ENCODE assay signal across 36 cellular contexts in genomic region chr14:91577632-91578233, GRCh38.
"Had no signal": no experiment of that assay in that cellular context is flagged by ENCODE, and none has a peak within 500 bp of the region (broad histone marks: within the 10 kb centered on the region; RNA-seq: fewer than 3 reads in every experiment).

No MANE protein-coding gene starts in this region.

- H3K27me3 ChIP-seq: MG63 had no signal

- DNase-seq: Kasumi-1, MG63, MM.1S, MV-4-11, NCI-H1048, NCI-H1092, NCI-H1092 treated with DMSO at 0.1 percent for 48 hours, NCI-H1105, NCI-H1105 treated with DMSO at 0.1 percent for 48 hours, NCI-H1417, NCI-H1417 treated with DMSO at 0.1 percent for 48 hours, NCI-H1436, NCI-H1436 treated with DMSO at 0.1 percent for 48 hours, NCI-H146, NCI-H1694, NCI-H1694 treated with DMSO at 0.1 percent for 48 hours, NCI-H187, NCI-H187 treated with DMSO at 0.1 percent for 48 hours, NCI-H1930, NCI-H2029, NCI-H2029 treated with DMSO at 0.1 percent for 48 hours, NCI-H2081, NCI-H2081 treated with DMSO at 0.1 percent for 48 hours, NCI-H2107, NCI-H2171, NCI-H2171 treated with DMSO at 0.1 percent for 48 hours, NCI-H2227 treated with DMSO at 0.1 percent for 48 hours, NCI-H226, NCI-H345, NCI-H446, NCI-H446 treated with DMSO at 0.1 percent for 48 hours, NCI-H510A, NCI-H510A treated with DMSO at 0.1 percent for 48 hours, NCI-H524, NCI-H524 treated with DMSO at 0.1 percent for 48 hours, NCI-H526 had no signal

- H3K9me3 ChIP-seq: MG63 had no signal

- H3K36me3 ChIP-seq: MG63 had no signal

- H3K4me3 ChIP-seq: MG63 had no signal
